8 cellular contexts compared by ENCODE assay signal in the genomic region with DNA sequence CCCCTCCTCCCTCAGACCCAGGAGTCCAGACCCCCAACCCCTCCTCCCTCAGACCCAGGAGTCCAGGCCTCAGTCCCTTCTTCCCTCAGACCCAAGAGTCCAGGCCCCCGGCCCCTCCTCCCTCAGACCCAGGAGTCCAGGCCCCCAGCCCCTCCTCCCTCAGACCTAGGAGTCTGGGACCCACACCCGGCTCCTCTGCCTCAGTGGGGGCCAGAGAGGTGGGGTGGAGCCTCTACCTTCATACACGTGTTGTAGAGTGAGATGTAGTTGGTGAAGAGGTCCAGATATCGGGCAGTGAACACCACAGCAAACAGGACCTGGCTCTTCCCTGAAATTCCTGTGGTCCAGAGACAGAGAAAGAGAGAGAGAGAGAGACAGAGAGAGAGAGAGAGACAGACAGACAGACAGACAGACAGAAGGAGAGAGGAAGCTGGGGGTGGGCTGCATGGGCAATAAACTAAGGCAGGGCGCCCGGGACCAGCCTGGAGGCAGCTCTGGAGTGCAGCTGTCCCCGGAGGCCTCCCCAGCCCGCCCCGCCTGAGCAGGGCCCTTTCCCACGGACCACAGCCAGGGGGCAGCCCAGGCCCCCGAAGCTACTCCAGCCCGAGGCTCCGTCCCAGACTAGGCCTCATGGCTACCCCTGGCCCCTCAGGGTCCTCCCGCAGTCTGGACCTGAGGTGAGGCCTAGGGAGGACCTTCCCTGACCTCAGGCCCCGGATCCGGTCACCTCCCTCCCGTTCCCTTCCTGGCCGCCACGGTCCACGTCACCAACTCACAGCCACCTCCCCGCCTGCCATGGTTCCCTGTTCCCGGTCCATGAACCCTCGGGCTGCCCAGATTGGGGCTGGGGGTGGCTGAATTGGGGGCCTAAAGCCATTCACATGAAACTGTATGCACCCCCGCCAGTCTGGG. TPM values are rescaled to one million over a fixed set of nuclear protein-coding genes. Genes with fewer than 3 reads are reported as not detected.
A peak's percentile ranks its signal among the peaks of the same experiment; 100 is the strongest.
DNase-seq lines count a peak whose midpoint lies in the region; ATAC-seq, FAIRE-seq and TF ChIP-seq lines count a peak whose summit lies in the region.

No MANE protein-coding gene starts in this region.

- WGBS in right lobe of liver (ENCODE audit: insufficient coverage, low coverage, low lambda C conversion rate, missing lambda C conversion rate): 3% methylated on average over 12 of the region's 24 CpGs

- peak overlapping the region in 58 of 59 donors; percentile 39 to 93 (median 81) for H3K27ac ChIP-seq in dorsolateral prefrontal cortex
- peak overlapping the region; percentile 78 to 94 (median 87) for H3K27ac ChIP-seq in right lobe of liver

- peaks cover 3 to 35% (median 13%) of the 10 kb centered on the region in 4 donors for H3K36me3 ChIP-seq in right lobe of liver

- peak; percentile 66 for FAIRE-seq in GM18507 (lab: Jason Lieb, UNC)

- H3K27me3 ChIP-seq in dorsolateral prefrontal cortex: peaks cover 0 to 28% (median 10%) of the 10 kb centered on the region in 45 donors
- H3K27me3 ChIP-seq in right lobe of liver: no peaks in the 10 kb centered on the region

- no peaks in the 10 kb centered on the region for H3K9me3 ChIP-seq in right lobe of liver

- CTCF ChIA-PET in AG04449 (lab: Yijun Ruan, JAX): interaction anchor here (0.6 to 3.2 kb wide), 56 partner anchors 7 to 218 kb away, joined by 3 to 40 read pairs (median 6); partner anchors contain the start of genes GRWD1, SYNGR4 and TMEM143

- no peaks in the 10 kb centered on the region for H3K4me1 ChIP-seq in right lobe of liver

- POLR2A ChIA-PET in AG04449 (lab: Yijun Ruan, JAX): interaction anchor here (0.9 to 3.0 kb wide), 4 partner anchors 9 to 193 kb away, joined by 4 to 15 read pairs (median 5); partner anchors contain the start of genes SYNGR4 and TMEM143

- no peak for DNase-seq in AG04449 (ENCODE audit: low read depth, low spot score)
- no peak for DNase-seq in GM18507 (ENCODE audit: extremely low spot score, insufficient read length, low read depth)
- DNase-seq in NB4 (ENCODE audit: low read depth): peak; percentile 97
- peak; percentile 36 to 46 for DNase-seq in activated CD4-positive, alpha-beta T cell treated with anti-CD3 and anti-CD28 coated beads, Interleukin-2, amount 50 U/mL, for 24 hours (ENCODE audit: low read depth in 1 of 2, low spot score in 1 of 2)
- peak in 9 of 10 donors; percentile 29 to 75 (median 56) for DNase-seq in dorsolateral prefrontal cortex
- peak; percentile 65 to 77 (median 69) for DNase-seq in right lobe of liver
- peak; percentile 36 to 38 (median 36) for DNase-seq in stimulated activated CD4-positive, alpha-beta T cell treated with anti-CD3 and anti-CD28 coated beads, TNF-alpha, amount 100 ng/mL, for 4 hours (ENCODE audit: low read depth in 3 of 3)

- ATAC-seq in right lobe of liver: peak; percentile 75 to 84 (median 80)
- no peak for ATAC-seq in GM21526 (IDR thresholded peaks at IDR 0.05; ENCODE audit: low FRiP score, unreplicated experiment)

- peak overlapping the region; percentile 98 for H3K4me3 ChIP-seq in AG04449 (ENCODE audit: low read depth, low read length)
- H3K4me3 ChIP-seq in NB4 (ENCODE audit: low read depth, low read length): peak overlapping the region; percentile 90
- peak overlapping the region; percentile 50 to 98 (median 90) for H3K4me3 ChIP-seq in dorsolateral prefrontal cortex
- peak overlapping the region; percentile 86 to 96 (median 94) for H3K4me3 ChIP-seq in right lobe of liver

- no peak for TF ChIP-seq POLR2A in NB4 (IDR thresholded peaks at IDR 0.05; ENCODE audit: extremely low read depth, insufficient read length)
- peak; percentile 23 for TF ChIP-seq POLR2A in right lobe of liver (IDR thresholded peaks at IDR 0.05)

- intact Hi-C loops in dorsolateral prefrontal cortex (cut with DNase I) (no loop called here), right lobe of liver (cut with DNase I) (no loop called here)

- TF ChIP-seq CTCF in AG04449 (IDR thresholded peaks at IDR 0.05; ENCODE audit: insufficient read depth, low read length, missing control alignments): peak; percentile 74
- TF ChIP-seq CTCF in NB4 (IDR thresholded peaks at IDR 0.05; ENCODE audit: low read depth, low read length): peak; percentile 90
- peak in 55 of 56 donors; percentile 44 to 79 (median 67) for TF ChIP-seq CTCF in dorsolateral prefrontal cortex (IDR thresholded peaks at IDR 0.05 in 54 of 56, conservative IDR thresholded peaks at IDR 0.05 in 2 of 56; ENCODE audit: low read depth in 1 of 56, partially characterized antibody in 56 of 56)
- TF ChIP-seq CTCF in right lobe of liver (IDR thresholded peaks at IDR 0.05): peak; percentile 57 to 77 (median 68)

RNA-seq across cellular contexts. Expression of gene KDELR1, which starts 0.9 kb away (rescaled TPM):
- total RNA-seq in dorsolateral prefrontal cortex (10 to 100 TPM; 45.9 to 70.8 (median 57.3) TPM), right lobe of liver (10 to 100 TPM; 69.1 to 83.1 (median 77.1) TPM)

RNA-seq across cellular contexts. Expression of gene GRIN2D, which starts 3.0 kb away (rescaled TPM):
- total RNA-seq in dorsolateral prefrontal cortex: 1 to 10 TPM; 1.6 to 8.5 (median 4.6) TPM
- total RNA-seq in right lobe of liver: under 1 TPM; 0.09 to 0.29 (median 0.22) TPM

RNA-seq across cellular contexts. Expression of gene SYNGR4, which starts 26.3 kb away (rescaled TPM):
- total RNA-seq in dorsolateral prefrontal cortex: 1 to 10 TPM in 5 of 120 experiments, under 1 TPM in 8, not detected in 107; 0.50 to 3.0 (median 0.83) TPM
- under 1 TPM in 1 of 6 experiments, not detected in 5; 0.80 TPM for total RNA-seq in right lobe of liver

RNA-seq across cellular contexts. Expression of gene TMEM143, which starts 26.7 kb away (rescaled TPM):
- total RNA-seq in dorsolateral prefrontal cortex (10 to 100 TPM in 119 of 120 experiments, 1 to 10 TPM in 1; 9.2 to 32.0 (median 16.5) TPM), right lobe of liver (10 to 100 TPM in 3 of 6 experiments, 1 to 10 TPM in 3; 6.5 to 15.1 (median 9.8) TPM)

RNA-seq across cellular contexts. Expression of gene GRWD1, which starts 55.3 kb away (rescaled TPM):
- total RNA-seq in dorsolateral prefrontal cortex: 10 to 100 TPM; 14.2 to 29.9 (median 20.2) TPM
- total RNA-seq in right lobe of liver: 10 to 100 TPM; 14.7 to 31.0 (median 17.6) TPM

Comparison
In these comparisons a context has a peak if more than half of its experiments do, and no peak if none do; other contexts are left out.
1. DNase-seq: peak in NB4 (single experiment), activated CD4-positive, alpha-beta T cell treated with anti-CD3 and anti-CD28 coated beads, Interleukin-2, amount 50 U/mL, for 24 hours (2 of 2), dorsolateral prefrontal cortex (9 of 10), right lobe of liver (3 of 3) and stimulated activated CD4-positive, alpha-beta T cell treated with anti-CD3 and anti-CD28 coated beads, TNF-alpha, amount 100 ng/mL, for 4 hours (3 of 3); none in AG04449 (single experiment) and GM18507 (single experiment).
2. Peak in every context shown above with its lines, with median percentiles within 50 percentile points of each other: H3K4me3 ChIP-seq and CTCF ChIP-seq.